Comparison of ENCODE assay signal across 20 cellular contexts in genomic region chr4:83230928-83231327, GRCh38. TPM values are rescaled to one million over a fixed set of nuclear protein-coding genes. Genes with fewer than 3 reads are reported as not detected.
DNase-seq lines count a peak whose midpoint lies in the region; ATAC-seq and TF ChIP-seq lines count a peak whose summit lies in the region.
"Had no signal": no experiment of that assay in that cellular context is flagged by ENCODE, and none has a peak within 500 bp of the region (broad histone marks: within the 10 kb centered on the region; RNA-seq: fewer than 3 reads in every experiment).

No MANE protein-coding gene starts in this region.

- peak overlapping the region; percentile 39 for H3K4me3 Mint-ChIP-seq in activated naive CD4-positive, alpha-beta T cell treated with anti-CD3 and anti-CD28 coated beads, Interleukin-2, amount 50 U/mL, for 24 hours
- H3K4me3 Mint-ChIP-seq in activated naive CD4-positive, alpha-beta T cell treated with anti-CD3 and anti-CD28 coated beads for 36 hours: no peak overlapping the region
- peak overlapping the region; percentile 40 to 75 (median 66) for H3K4me3 Mint-ChIP-seq in immature natural killer cell
- H3K4me3 Mint-ChIP-seq: activated CD4-positive, alpha-beta T cell treated with anti-CD3 and anti-CD28 coated beads for 36 hours; endodermal cell; HFFc6; neural progenitor cell; type B pancreatic cell had no signal

- H3K4me1 ChIP-seq in upper lobe of right lung: no peaks in the 10 kb centered on the region
- H3K4me1 ChIP-seq: neural progenitor cell had no signal

- no peaks in the 10 kb centered on the region for H3K27me3 ChIP-seq in upper lobe of right lung
- H3K27me3 ChIP-seq: heart right ventricle, neural progenitor cell had no signal

- intact Hi-C loops in activated naive CD4-positive, alpha-beta T cell treated with anti-CD3 and anti-CD28 coated beads for 36 hours (cut with micrococcal nuclease): loop anchor here (1.0 kb wide), 2 partner anchors 12 to 157 kb away; no protein-coding TSS in a partner anchor
- intact Hi-C loops in upper lobe of right lung (cut with DNase I): no loop called here

- ATAC-seq in upper lobe of right lung: peak; percentile 50
- no peak for ATAC-seq in GM19324 (IDR thresholded peaks at IDR 0.05; ENCODE audit: low FRiP score, unreplicated experiment)
- ATAC-seq: heart right ventricle had no signal

- no peaks in the 10 kb centered on the region for H3K27me3 Mint-ChIP-seq in activated naive CD4-positive, alpha-beta T cell treated with anti-CD3 and anti-CD28 coated beads, Interleukin-2, amount 50 U/mL, for 24 hours
- H3K27me3 Mint-ChIP-seq in activated naive CD4-positive, alpha-beta T cell treated with anti-CD3 and anti-CD28 coated beads for 36 hours (ENCODE audit: low read depth): peaks cover 3% of the 10 kb centered on the region
- peaks cover 3 to 7% (median 6%) of the 10 kb centered on the region in 3 donors for H3K27me3 Mint-ChIP-seq in immature natural killer cell (ENCODE audit: low read depth in 3 of 3)
- H3K27me3 Mint-ChIP-seq: type B pancreatic cell had no signal

- H3K4me3 ChIP-seq in upper lobe of right lung: no peak overlapping the region
- H3K4me3 ChIP-seq: heart right ventricle, neural progenitor cell had no signal

- CTCF ChIA-PET in activated naive CD4-positive, alpha-beta T cell treated with anti-CD3 and anti-CD28 coated beads for 36 hours (lab: Charles Lee): interaction anchor here (1.0 kb wide), 1 partner anchor 22 kb away, joined by 3 read pairs; no protein-coding TSS in a partner anchor

- H3K9me3 Mint-ChIP-seq in activated naive CD4-positive, alpha-beta T cell treated with anti-CD3 and anti-CD28 coated beads, Interleukin-2, amount 50 U/mL, for 24 hours: peaks cover 5% of the 10 kb centered on the region
- no peaks in the 10 kb centered on the region for H3K9me3 Mint-ChIP-seq in activated naive CD4-positive, alpha-beta T cell treated with anti-CD3 and anti-CD28 coated beads for 36 hours
- H3K9me3 Mint-ChIP-seq in immature natural killer cell: no peaks in the 10 kb centered on the region
- H3K9me3 Mint-ChIP-seq: endodermal cell, HFFc6, neural progenitor cell, type B pancreatic cell had no signal

- no peak for TF ChIP-seq CTCF in upper lobe of right lung (IDR thresholded peaks at IDR 0.05)

- H3K4me1 Mint-ChIP-seq in activated naive CD4-positive, alpha-beta T cell treated with anti-CD3 and anti-CD28 coated beads, Interleukin-2, amount 50 U/mL, for 24 hours: peaks cover 46% of the 10 kb centered on the region
- H3K4me1 Mint-ChIP-seq in activated naive CD4-positive, alpha-beta T cell treated with anti-CD3 and anti-CD28 coated beads for 36 hours (ENCODE audit: low read depth): peaks cover 39% of the 10 kb centered on the region
- peaks cover 52 to 68% of the 10 kb centered on the region in 2 donors for H3K4me1 Mint-ChIP-seq in immature natural killer cell

- DNase-seq in activated naive CD4-positive, alpha-beta T cell treated with anti-CD3 and anti-CD28 coated beads for 36 hours: no peak
- DNase-seq in OCI-M1 (lab: John Stamatoyannopoulos, UW): peak; percentile 17
- peak in 2 of 3 donors; percentile 27 to 38 for DNase-seq in immature natural killer cell
- DNase-seq in upper lobe of right lung: no peak
- no peak for DNase-seq in NAMALWA (ENCODE audit: low spot score)
- no peak for DNase-seq in SHP77 (lab: John Stamatoyannopoulos, UW)
- DNase-seq: activated gamma-delta T cell treated with Interleukin-2 at 50 U/mL for 16 hours, endodermal cell, heart right ventricle, kidney, NCI-H187 treated with DMSO at 0.1 percent for 48 hours, NCI-H446 treated with DMSO at 0.1 percent for 48 hours, SHP77 treated with DMSO at 0.1 percent for 48 hours, T1000 had no signal

- no peaks in the 10 kb centered on the region for H3K9me3 ChIP-seq in upper lobe of right lung
- H3K9me3 ChIP-seq: heart right ventricle had no signal

- H3K36me3 Mint-ChIP-seq in activated naive CD4-positive, alpha-beta T cell treated with anti-CD3 and anti-CD28 coated beads, Interleukin-2, amount 50 U/mL, for 24 hours: peaks cover 3% of the 10 kb centered on the region
- peaks cover 9% of the 10 kb centered on the region for H3K36me3 Mint-ChIP-seq in activated naive CD4-positive, alpha-beta T cell treated with anti-CD3 and anti-CD28 coated beads for 36 hours (ENCODE audit: low read depth)
- peaks cover 0 to 23% (median 5%) of the 10 kb centered on the region in 3 donors for H3K36me3 Mint-ChIP-seq in immature natural killer cell
- H3K36me3 Mint-ChIP-seq: type B pancreatic cell had no signal

- H3K27ac Mint-ChIP-seq in activated naive CD4-positive, alpha-beta T cell treated with anti-CD3 and anti-CD28 coated beads, Interleukin-2, amount 50 U/mL, for 24 hours: peak overlapping the region; percentile 23
- H3K27ac Mint-ChIP-seq in activated naive CD4-positive, alpha-beta T cell treated with anti-CD3 and anti-CD28 coated beads for 36 hours: no peak overlapping the region
- H3K27ac Mint-ChIP-seq in immature natural killer cell: peak overlapping the region; percentile 55 to 86 (median 76)
- H3K27ac Mint-ChIP-seq: endodermal cell, neural progenitor cell, type B pancreatic cell had no signal

- H3K27ac ChIP-seq in upper lobe of right lung: no peak overlapping the region
- H3K27ac ChIP-seq: neural progenitor cell had no signal

- H3K36me3 ChIP-seq in upper lobe of right lung: no peaks in the 10 kb centered on the region
- H3K36me3 ChIP-seq: heart right ventricle, neural progenitor cell had no signal

RNA-seq across cellular contexts. Expression of gene COQ2, which starts 53.7 kb away (rescaled TPM):
- total RNA-seq in activated naive CD4-positive, alpha-beta T cell treated with anti-CD3 and anti-CD28 coated beads for 36 hours: 10 to 100 TPM; 18.7 to 19.5 TPM
- 1 to 10 TPM; 5.8 to 7.8 (median 7.5) TPM for polyA plus RNA-seq in immature natural killer cell
- total RNA-seq in upper lobe of right lung: 12.4 TPM

Comparison
In these comparisons a context has a peak if more than half of its experiments do, and no peak if none do; other contexts are left out.
1. DNase-seq: peak in OCI-M1 (single experiment) and immature natural killer cell (2 of 3); none in activated naive CD4-positive, alpha-beta T cell treated with anti-CD3 and anti-CD28 coated beads for 36 hours (single experiment), upper lobe of right lung (single experiment), NAMALWA (single experiment) and SHP77 (0 of 2).